In genomic region chr5:124071039-124071438, GRCh38 we compare ENCODE assay signal across 17 cellular contexts.
A peak's percentile ranks its signal among the peaks of the same experiment; 100 is the strongest.
DNase-seq lines count a peak whose midpoint lies in the region; ATAC-seq, FAIRE-seq and TF ChIP-seq lines count a peak whose summit lies in the region.
"Had no signal": no experiment of that assay in that cellular context is flagged by ENCODE, and none has a peak within 500 bp of the region (broad histone marks: within the 10 kb centered on the region; RNA-seq: fewer than 3 reads in every experiment).

No MANE protein-coding gene starts in this region.

- H3K79me2 ChIP-seq in GM23338 (replicated peaks; ENCODE audit: insufficient read depth) (no peaks in the 10 kb centered on the region), endothelial cell of umbilical vein (ENCODE audit: control insufficient read depth, insufficient read depth, low read length) (no peaks in the 10 kb centered on the region)

- no peak for ATAC-seq in GM23338
- ATAC-seq in GM18502 (IDR thresholded peaks at IDR 0.05; ENCODE audit: poor library complexity, unreplicated experiment): no peak
- ATAC-seq: A549 had no signal

- H3K4me3 Mint-ChIP-seq in GM23338: no peak overlapping the region
- no peak overlapping the region for H3K4me3 Mint-ChIP-seq in type B pancreatic cell
- H3K4me3 Mint-ChIP-seq: CD4-positive, alpha-beta memory T cell had no signal

- H3K4me2 ChIP-seq in GM23338: no peak overlapping the region
- H3K4me2 ChIP-seq in endothelial cell of umbilical vein (ENCODE audit: insufficient read depth, low read length): no peak overlapping the region
- H3K4me2 ChIP-seq: A549 had no signal

- H3K4me1 Mint-ChIP-seq in GM23338: peaks cover 7% of the 10 kb centered on the region; the same call in 2 of the 3 replicates
- H3K4me1 Mint-ChIP-seq in type B pancreatic cell (ENCODE audit: unreplicated experiment): peaks cover 7% of the 10 kb centered on the region
- H3K4me1 Mint-ChIP-seq: CD4-positive, alpha-beta memory T cell had no signal

- H3K27ac Mint-ChIP-seq in GM23338 (no peak overlapping the region), type B pancreatic cell (no peak overlapping the region)
- H3K27ac Mint-ChIP-seq: CD4-positive, alpha-beta memory T cell had no signal

- H3K27me3 Mint-ChIP-seq in GM23338 (ENCODE audit: insufficient read depth, low read depth, poor library complexity): no peaks in the 10 kb centered on the region
- peaks cover 3% of the 10 kb centered on the region for H3K27me3 Mint-ChIP-seq in type B pancreatic cell
- H3K27me3 Mint-ChIP-seq: CD4-positive, alpha-beta memory T cell had no signal

- no peak for DNase-seq in GM23338 (ENCODE audit: low spot score)
- peak; percentile 91 for DNase-seq in endothelial cell of umbilical vein (ENCODE audit: low read depth, low spot score)
- no peak for DNase-seq in prostate gland (ENCODE audit: low spot score)
- DNase-seq in type B pancreatic cell (ENCODE audit: extremely low spot score, unreplicated experiment): no peak
- DNase-seq: BE2C; CD4-positive, alpha-beta memory T cell; DND-41; GDM1; HCEC 1CT had no signal

- intact Hi-C loops in endothelial cell of umbilical vein (cut with micrococcal nuclease) (no loop called here), prostate gland (cut with DNase I) (no loop called here)

- no peaks in the 10 kb centered on the region; the same call in 2 of the 3 replicates for H3K9me3 Mint-ChIP-seq in GM23338
- no peaks in the 10 kb centered on the region for H3K9me3 Mint-ChIP-seq in type B pancreatic cell

- H3K9me2 ChIP-seq in GM23338 (ENCODE audit: insufficient read depth): peaks cover 20% of the 10 kb centered on the region; the same call in 1 of the 2 replicates

- no peaks in the 10 kb centered on the region for H3K4me1 ChIP-seq in GM23338 (ENCODE audit: insufficient read depth)
- H3K4me1 ChIP-seq in endothelial cell of umbilical vein (ENCODE audit: control insufficient read depth, extremely low read depth, insufficient read depth, low read length): peaks cover 14% of the 10 kb centered on the region
- H3K4me1 ChIP-seq in mesodermal cell (ENCODE audit: control insufficient read depth, insufficient read depth, low read length, poor library complexity, severe bottlenecking): peaks cover 9% of the 10 kb centered on the region
- no peaks in the 10 kb centered on the region for H3K4me1 ChIP-seq in prostate gland (replicated peaks)
- H3K4me1 ChIP-seq: A549 had no signal

- H3K4me3 ChIP-seq in GM23338 (no peak overlapping the region), endothelial cell of umbilical vein (replicated peaks in 1 of 3; ENCODE audit: insufficient read depth in 1 of 3, low read depth in 1 of 3, low read length in 3 of 3) (no peak overlapping the region), mesodermal cell (ENCODE audit: extremely low read depth, insufficient read depth, low read length, poor library complexity, severe bottlenecking) (no peak overlapping the region), prostate gland (no peak overlapping the region)
- H3K4me3 ChIP-seq: A549 had no signal

- 53 to 67% methylated on average over 3 of the region's 4 CpGs for WGBS in mesodermal cell (ENCODE audit: insufficient coverage in 2 of 2), 2 experiments
- 43% methylated on average over 4 of the region's 4 CpGs for WGBS in prostate gland

- no TSS peak for BruUV-seq in endothelial cell of umbilical vein (replicated peaks; lab: Mats Ljungman, UMichigan)

- TF ChIP-seq CTCF in GM23338 (conservative IDR thresholded peaks at IDR 0.05; ENCODE audit: low read depth in 2 of 2) (no peak), endothelial cell of umbilical vein (IDR thresholded peaks at IDR 0.05; ENCODE audit: extremely low read depth in 1 of 2, insufficient read depth in 1 of 2, low read depth in 1 of 2, low read length in 2 of 2) (no peak), prostate gland (IDR thresholded peaks at IDR 0.05) (no peak), type B pancreatic cell (conservative IDR thresholded peaks at IDR 0.05) (no peak)

- POLR2A ChIA-PET in endothelial cell of umbilical vein (lab: Charles Lee): no interaction called here

- peak; percentile 85 for FAIRE-seq in endothelial cell of umbilical vein (lab: Jason Lieb, UNC)
- FAIRE-seq: A549, GM12892, GM19239, HTR-8/SVneo had no signal

- H2AFZ ChIP-seq in GM23338 (0 out of 2 replicates have a peak overlapping the region, but pooled peaks have one; percentile 15), endothelial cell of umbilical vein (ENCODE audit: low read depth, low read length) (no peak overlapping the region)

- H3K27me3 ChIP-seq in GM23338 (ENCODE audit: insufficient read depth) (no peaks in the 10 kb centered on the region), endothelial cell of umbilical vein (ENCODE audit: control insufficient read depth in 2 of 2, insufficient read depth in 2 of 2, low read length in 2 of 2) (no peaks in the 10 kb centered on the region), prostate gland (replicated peaks; ENCODE audit: insufficient read depth) (no peaks in the 10 kb centered on the region)
- H3K27me3 ChIP-seq: BE2C had no signal

- no peak overlapping the region for H3K9ac ChIP-seq in endothelial cell of umbilical vein (replicated peaks; ENCODE audit: extremely low read depth, insufficient read depth, low read length)

- H3K9me1 ChIP-seq in endothelial cell of umbilical vein (replicated peaks; ENCODE audit: control insufficient read depth, extremely low read depth, insufficient read depth, low read length): no peaks in the 10 kb centered on the region

- H4K20me1 ChIP-seq in GM23338 (replicated peaks; ENCODE audit: insufficient read depth): no peaks in the 10 kb centered on the region
- no peaks in the 10 kb centered on the region for H4K20me1 ChIP-seq in endothelial cell of umbilical vein (replicated peaks; ENCODE audit: control insufficient read depth, extremely low read depth, insufficient read depth, low read length)

- CTCF ChIA-PET in endothelial cell of umbilical vein (lab: Charles Lee): no interaction called here

- no peak overlapping the region for H3K27ac ChIP-seq in GM23338 (ENCODE audit: low read depth)
- H3K27ac ChIP-seq in endothelial cell of umbilical vein (ENCODE audit: insufficient read depth, low read depth, low read length): peak overlapping the region; percentile 23
- H3K27ac ChIP-seq in mesodermal cell (ENCODE audit: low read depth, low read length, severe bottlenecking): peak overlapping the region; percentile 37
- no peak overlapping the region for H3K27ac ChIP-seq in prostate gland
- H3K27ac ChIP-seq: A549, C4-2B had no signal

- H3F3A ChIP-seq in GM23338 (replicated peaks; ENCODE audit: low read depth): no peaks in the 10 kb centered on the region

- H3K9me3 ChIP-seq in endothelial cell of umbilical vein (replicated peaks; ENCODE audit: control insufficient read depth, insufficient read depth, low read length) (no peaks in the 10 kb centered on the region), mesodermal cell (ENCODE audit: control insufficient read depth, low read length) (no peaks in the 10 kb centered on the region), prostate gland (no peaks in the 10 kb centered on the region)
- H3K9me3 ChIP-seq: A549, BE2C had no signal

- H3K36me3 ChIP-seq in GM23338 (ENCODE audit: insufficient read depth) (no peaks in the 10 kb centered on the region), endothelial cell of umbilical vein (ENCODE audit: control insufficient read depth in 2 of 2, extremely low read depth in 1 of 2, insufficient read depth in 2 of 2, low read length in 2 of 2) (no peaks in the 10 kb centered on the region), mesodermal cell (ENCODE audit: control insufficient read depth, insufficient read depth, low read length) (no peaks in the 10 kb centered on the region), prostate gland (no peaks in the 10 kb centered on the region)
- H3K36me3 ChIP-seq: BE2C had no signal

- no peaks in the 10 kb centered on the region for H3K36me3 Mint-ChIP-seq in GM23338 (ENCODE audit: low read depth)
- H3K36me3 Mint-ChIP-seq in type B pancreatic cell: no peaks in the 10 kb centered on the region
- H3K36me3 Mint-ChIP-seq: CD4-positive, alpha-beta memory T cell had no signal

- TF ChIP-seq POLR2A in endothelial cell of umbilical vein (IDR thresholded peaks at IDR 0.05; ENCODE audit: low read depth, low read length): no peak
- TF ChIP-seq POLR2A in prostate gland (IDR thresholded peaks at IDR 0.05): no peak

- dilution Hi-C loops in endothelial cell of umbilical vein (cut with MboI; ENCODE audit: extremely low pct_ligation_motif_present, low sequenced_read_pairs): no loop called here

TF ChIP-seq in GM23338, 12 proteins besides CTCF, POLR2A, EP300 and RAD21 (continues in another document):
- TF ChIP-seq EZH2 (IDR thresholded peaks at IDR 0.05; ENCODE audit: low read depth, unreplicated experiment): no peak

TF ChIP-seq in PFSK-1, 5 proteins besides CTCF, POLR2A, EP300 and RAD21 (continues in another document):
- TF ChIP-seq FOXP2 (optimal IDR thresholded peaks at IDR 0.05; ENCODE audit: borderline replicate concordance, extremely low read depth, extremely low read length, insufficient read depth) (no peak), SIN3A (IDR thresholded peaks at IDR 0.05; ENCODE audit: borderline replicate concordance, insufficient read depth, low read length) (peak; percentile 87; the same call in 1 of the 2 replicates), POLR2AphosphoS5 (IDR thresholded peaks at IDR 0.05; ENCODE audit: low read depth, low read length) (peak; percentile 32; the same call in 1 of the 2 replicates), TAF1 (IDR thresholded peaks at IDR 0.05; ENCODE audit: borderline replicate concordance, insufficient read depth, low read length) (peak; percentile 17; the same call in 1 of the 2 replicates)

TF ChIP-seq in endothelial cell of umbilical vein, 7 proteins besides CTCF, POLR2A, EP300 and RAD21:
- TF ChIP-seq, protein P1, sequence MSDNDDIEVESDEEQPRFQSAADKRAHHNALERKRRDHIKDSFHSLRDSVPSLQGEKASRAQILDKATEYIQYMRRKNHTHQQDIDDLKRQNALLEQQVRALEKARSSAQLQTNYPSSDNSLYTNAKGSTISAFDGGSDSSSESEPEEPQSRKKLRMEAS (IDR thresholded peaks at IDR 0.05; ENCODE audit: insufficient read depth, insufficient read length): no peak
- peak; percentile 89 for TF ChIP-seq GATA2 (IDR thresholded peaks at IDR 0.05; ENCODE audit: insufficient read depth, insufficient read length, low read depth, low read length)
- TF ChIP-seq POLR2AphosphoS5 (IDR thresholded peaks at IDR 0.05; ENCODE audit: insufficient read depth, low read depth, low read length): peak; percentile 53

Comparison
In these comparisons a context has a peak if more than half of its experiments do, and no peak if none do; other contexts are left out.
1. H3K27ac ChIP-seq: peak in endothelial cell of umbilical vein (single experiment) and mesodermal cell (single experiment); none in GM23338 (single experiment) and prostate gland (0 of 2).